ENCODE assay signal across 12 cellular contexts in the genomic region with DNA sequence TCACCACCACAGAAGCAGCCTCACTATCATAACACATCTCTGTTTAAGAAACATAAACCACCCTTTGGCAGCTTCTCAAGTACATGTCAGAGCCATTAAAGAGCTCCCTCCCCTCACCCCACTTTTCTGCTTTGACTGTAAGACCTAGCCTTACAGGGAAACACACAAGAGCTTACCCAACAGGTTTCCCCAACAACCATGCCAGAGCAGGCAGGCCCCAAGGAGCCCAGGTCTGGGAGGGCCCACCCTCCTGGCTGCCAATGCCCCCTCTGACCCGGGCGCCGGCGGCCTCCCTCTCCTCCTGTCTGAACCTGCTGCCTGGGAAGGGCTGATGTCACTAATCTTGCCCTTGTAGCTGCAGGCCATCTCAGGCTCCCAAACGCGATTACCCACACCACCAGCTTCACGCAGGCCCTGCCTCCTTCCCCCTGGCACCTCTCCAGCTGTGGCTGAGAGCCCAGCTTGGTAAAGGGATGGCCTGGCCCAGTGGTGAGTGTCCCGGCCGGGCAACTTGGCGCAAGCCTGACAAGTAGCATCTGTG.
DNase-seq lines count a peak whose midpoint lies in the region; ATAC-seq and TF ChIP-seq lines count a peak whose summit lies in the region.
"Had no signal": no experiment of that assay in that cellular context is flagged by ENCODE, and none has a peak within 500 bp of the region (broad histone marks: within the 10 kb centered on the region; RNA-seq: fewer than 3 reads in every experiment).

No MANE protein-coding gene starts in this region.

- ATAC-seq in GM18498 (IDR thresholded peaks at IDR 0.05; ENCODE audit: unreplicated experiment) = no peak
- ATAC-seq: A549, K562, natural killer cell had no signal

- no peak overlapping the region for H3K4me3 Mint-ChIP-seq in nephron
- H3K4me3 Mint-ChIP-seq: natural killer cell had no signal

- H3K36me3 ChIP-seq in esophagus (ENCODE audit: control insufficient read depth in 2 of 2, insufficient read depth in 2 of 2, low read length in 1 of 2) = no peaks in the 10 kb centered on the region
- no peaks in the 10 kb centered on the region for H3K36me3 ChIP-seq in uterus

- intact Hi-C loops in uterus (cut with DNase I; ENCODE audit: low total_unique reads) = no loop called here

- H3K27me3 ChIP-seq in esophagus (ENCODE audit: control insufficient read depth in 1 of 2, insufficient read depth in 2 of 2, low read length in 2 of 2) (no peaks in the 10 kb centered on the region), uterus (no peaks in the 10 kb centered on the region)

- H3K4me3 ChIP-seq in esophagus (ENCODE audit: low read depth in 1 of 2, low read length in 2 of 2) (no peak overlapping the region), uterus (no peak overlapping the region)
- H3K4me3 ChIP-seq: A549, K562 had no signal

- 30 to 49% methylated on average over 10 of the region's 10 CpGs for WGBS in esophagus, 2 donors

- peak overlapping the region; percentile 72 to 94 for H3K27ac ChIP-seq in esophagus (ENCODE audit: low read depth in 2 of 2, low read length in 1 of 2)
- no peak overlapping the region for H3K27ac ChIP-seq in uterus
- H3K27ac ChIP-seq: A549 had no signal

- H3K9me3 ChIP-seq in esophagus (ENCODE audit: control insufficient read depth in 2 of 2, insufficient read depth in 1 of 2, low read depth in 1 of 2, low read length in 1 of 2) (no peaks in the 10 kb centered on the region), uterus (no peaks in the 10 kb centered on the region)
- H3K9me3 ChIP-seq: A549 had no signal

- H3K36me3 Mint-ChIP-seq in nephron (ENCODE audit: low read depth) = no peaks in the 10 kb centered on the region
- H3K36me3 Mint-ChIP-seq: natural killer cell had no signal

- peaks cover 19% of the 10 kb centered on the region for H3K27me3 Mint-ChIP-seq in nephron (ENCODE audit: low read depth)

- no peak for TF ChIP-seq CTCF in nephron (IDR thresholded peaks at IDR 0.05; ENCODE audit: unreplicated experiment in 3 of 3)
- no peak for TF ChIP-seq CTCF in uterus (IDR thresholded peaks at IDR 0.05)

- no peaks in the 10 kb centered on the region for H3K9me3 Mint-ChIP-seq in nephron
- H3K9me3 Mint-ChIP-seq: natural killer cell had no signal

- peak overlapping the region in 2 of 3 experiments; percentile 49 to 51 for H3K27ac Mint-ChIP-seq in nephron
- H3K27ac Mint-ChIP-seq: natural killer cell had no signal

- TF ChIP-seq POLR2A in uterus (IDR thresholded peaks at IDR 0.05) = no peak

- peaks cover 13% of the 10 kb centered on the region for H3K4me1 Mint-ChIP-seq in nephron
- H3K4me1 Mint-ChIP-seq: natural killer cell had no signal

- H3K4me1 ChIP-seq in esophagus (ENCODE audit: control insufficient read depth in 2 of 2, insufficient read depth in 2 of 2, low read length in 1 of 2) (peaks cover 0 to 12% of the 10 kb centered on the region in 2 donors), uterus (no peaks in the 10 kb centered on the region)
- H3K4me1 ChIP-seq: A549 had no signal

- DNase-seq in NCI-H82 (lab: John Stamatoyannopoulos, UW) (peak; percentile 53), NCI-H82 treated with DMSO at 0.1 percent for 48 hours (lab: John Stamatoyannopoulos, UW; ENCODE audit: unreplicated experiment) (no peak), uterus (peak; percentile 23 to 32), NCI-H2081 (lab: John Stamatoyannopoulos, UW) (no peak)
- no peak for DNase-seq in activated CD4-positive, alpha-beta T cell treated with anti-CD3 and anti-CD28 coated beads for 1 hour
- DNase-seq: foreskin fibroblast, natural killer cell had no signal

Comparison
In these comparisons a context has a peak if more than half of its experiments do, and no peak if none do; other contexts are left out.
1. DNase-seq: peak in NCI-H82 (single experiment) and uterus (2 of 2); none in NCI-H82 treated with DMSO at 0.1 percent for 48 hours (single experiment), NCI-H2081 (0 of 2) and activated CD4-positive, alpha-beta T cell treated with anti-CD3 and anti-CD28 coated beads for 1 hour (single experiment).
2. H3K27ac ChIP-seq: peak in esophagus (2 of 2); none in uterus (0 of 2).